In the genomic region with DNA sequence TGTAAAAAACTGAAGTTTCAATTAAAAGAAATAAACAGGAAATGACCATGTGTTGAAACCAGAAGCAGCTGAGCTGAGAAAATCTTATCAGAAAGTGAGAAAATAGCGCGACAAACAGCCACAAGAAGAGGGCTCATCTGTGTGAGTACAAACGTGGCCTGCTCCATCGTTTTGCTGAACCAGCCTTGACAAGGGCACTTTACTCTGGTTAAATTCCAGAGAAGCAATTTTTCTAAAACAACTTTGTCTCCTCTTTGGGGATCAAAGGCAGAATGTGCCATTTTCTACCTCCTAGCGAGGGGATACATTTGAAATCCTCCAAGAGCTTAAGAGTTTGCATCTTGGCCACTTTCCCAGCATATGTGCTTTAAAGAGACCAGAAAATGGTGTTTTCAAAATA, we compare ENCODE assay signal across 21 cellular contexts. TPM values are rescaled to one million over a fixed set of nuclear protein-coding genes. Genes with fewer than 3 reads are reported as not detected.
DNase-seq lines count a peak whose midpoint lies in the region; ATAC-seq, FAIRE-seq and TF ChIP-seq lines count a peak whose summit lies in the region.
"Had no signal": no experiment of that assay in that cellular context is flagged by ENCODE, and none has a peak within 500 bp of the region (broad histone marks: within the 10 kb centered on the region; RNA-seq: fewer than 3 reads in every experiment).

No MANE protein-coding gene starts in this region.

- FAIRE-seq in K562 (lab: Jason Lieb, UNC): no peak
- FAIRE-seq: GM12892 had no signal

- BruUV-seq in K562 (replicated peaks; lab: Mats Ljungman, UMichigan): no TSS peak

- peak overlapping the region; percentile 10; the same call in 1 of the 2 replicates for H3K4me2 ChIP-seq in K562 (ENCODE audit: insufficient read depth, low read length)
- H3K4me2 ChIP-seq: GM23338 had no signal

- H3K79me2 ChIP-seq in K562 (ENCODE audit: control insufficient read depth, insufficient read depth, low read length): no peaks in the 10 kb centered on the region

- TF ChIP-seq RAD21 in K562 (CRISPR knock-in tag; conservative IDR thresholded peaks at IDR 0.05 in 1 of 2, IDR thresholded peaks at IDR 0.05 in 1 of 2): 0 out of 4 replicates have a peak, but pooled peaks of 1 of the 2 experiments have one; percentile 20

- no peaks in the 10 kb centered on the region for H3K36me3 ChIP-seq in K562 (ENCODE audit: control insufficient read depth, insufficient read depth, low read length)
- H3K36me3 ChIP-seq in uterus: no peaks in the 10 kb centered on the region
- H3K36me3 ChIP-seq: heart left ventricle, transverse colon had no signal

- H3K9ac ChIP-seq in K562 (ENCODE audit: insufficient read depth in 1 of 2, low read depth in 2 of 2, low read length in 2 of 2): no peak overlapping the region

- peaks cover 27 to 29% of the 10 kb centered on the region in 2 experiments for H3K4me1 ChIP-seq in K562 (replicated peaks in 1 of 2; ENCODE audit: control insufficient read depth in 2 of 2, insufficient read depth in 2 of 2, low read length in 2 of 2)
- peaks cover 0 to 11% of the 10 kb centered on the region in 2 donors for H3K4me1 ChIP-seq in uterus

- H3K9me3 ChIP-seq in K562 (replicated peaks; ENCODE audit: control insufficient read depth, insufficient read depth, low read depth, low read length) (no peaks in the 10 kb centered on the region), uterus (no peaks in the 10 kb centered on the region)
- H3K9me3 ChIP-seq: heart left ventricle, transverse colon had no signal

- peak overlapping the region; percentile 20; the same call in 1 of the 3 replicates for H3K27ac ChIP-seq in K562 (ENCODE audit: extremely low read depth, low read depth, low read length)
- peak overlapping the region; percentile 53 to 58 for H3K27ac ChIP-seq in uterus
- H3K27ac ChIP-seq: epithelial cell of prostate had no signal

- peak overlapping the region; percentile 83 for H2AFZ ChIP-seq in K562 (ENCODE audit: low read depth, low read length)
- H2AFZ ChIP-seq: GM23338 had no signal

- POLR2A ChIA-PET in K562 (lab: Yijun Ruan, JAX): interaction anchor here (1.2 kb wide), 1 partner anchor 9 kb away, joined by 4 read pairs; no protein-coding TSS in a partner anchor

- no peak for ATAC-seq in K562
- ATAC-seq: GM23338, heart left ventricle had no signal

- no peaks in the 10 kb centered on the region for H4K20me1 ChIP-seq in K562 (replicated peaks; ENCODE audit: control insufficient read depth, insufficient read depth, low read length)

- CTCF ChIA-PET in K562 (lab: Yijun Ruan, JAX; ENCODE audit: low intra/inter-chr PET ratio): no interaction called here

- in situ Hi-C loops in K562 (cut with MboI): no loop called here

- H3K4me3 ChIP-seq in K562: no peak overlapping the region
- H3K4me3 ChIP-seq in uterus: no peak overlapping the region
- H3K4me3 ChIP-seq: GM23338, heart left ventricle, transverse colon had no signal

- DNase-seq in stimulated activated CD4-positive, alpha-beta T cell treated with anti-CD3 and anti-CD28 coated beads, Interleukin-4, amount 100 ng/mL, for 24 hours: peak; percentile 18
- no peak for DNase-seq in stimulated activated CD4-positive, alpha-beta T cell treated with anti-CD3 and anti-CD28 coated beads, Interleukin-1b, Interleukin-23, amount 100 ng/mL, for 48 hours
- DNase-seq in NAMALWA (ENCODE audit: low spot score) (peak; percentile 13), K562 (ENCODE audit: extremely low read depth in 1 of 4, low spot score in 3 of 4) (peak in 1 of 4 experiments; percentile 24), uterus (no peak), pons (ENCODE audit: low spot score) (no peak), NCI-H2029 (lab: John Stamatoyannopoulos, UW) (no peak), COLO668 (lab: John Stamatoyannopoulos, UW; ENCODE audit: unreplicated experiment) (no peak)
- DNase-seq: activated CD8-positive, alpha-beta memory T cell treated with anti-CD3 and anti-CD28 coated beads, Interleukin-2, amount 50 U/mL, for 48 hours; heart left ventricle; kidney glomerular epithelial cell; NCI-H187; NCI-H524 treated with DMSO at 0.1 percent for 48 hours; stimulated activated CD4-positive, alpha-beta T cell treated with anti-CD3 and anti-CD28 coated beads, Interleukin-15, amount 100 ng/mL, for 24 hours; T1000; transverse colon had no signal

- no peak for TF ChIP-seq CTCF in K562 (IDR thresholded peaks at IDR 0.05 in 2 of 3, conservative IDR thresholded peaks at IDR 0.05 in 1 of 3; ENCODE audit: insufficient read depth in 2 of 3, low read depth in 1 of 3, low read length in 3 of 3)
- TF ChIP-seq CTCF in uterus (IDR thresholded peaks at IDR 0.05): no peak

- peaks cover 2% of the 10 kb centered on the region for H3K9me1 ChIP-seq in K562 (ENCODE audit: control insufficient read depth, insufficient read depth, low read length)

- TF ChIP-seq POLR2A in K562 (conservative IDR thresholded peaks at IDR 0.05) (no peak), uterus (IDR thresholded peaks at IDR 0.05) (no peak)

- intact Hi-C loops in K562 (cut with micrococcal nuclease) (no loop called here), uterus (cut with DNase I; ENCODE audit: low total_unique reads) (no loop called here)

- no peak for TF ChIP-seq EP300 in K562 (IDR thresholded peaks at IDR 0.05; ENCODE audit: low read length)

- WGBS in K562 (ENCODE audit: insufficient coverage, low coverage, missing lambda C conversion rate): 31% methylated on average over 5 of the region's 5 CpGs

- H3K27me3 ChIP-seq in K562 (ENCODE audit: control insufficient read depth in 2 of 2, insufficient read depth in 2 of 2, low read length in 2 of 2) (peaks cover 0 to 5% of the 10 kb centered on the region in 2 experiments; a peak in 1 of 5 replicates), uterus (no peaks in the 10 kb centered on the region)
- H3K27me3 ChIP-seq: transverse colon had no signal

TF ChIP-seq in K562, 482 proteins besides CTCF, POLR2A, EP300 and RAD21 (continues in another document):
- TF ChIP-seq HOXB6 (CRISPR knock-in tag; IDR thresholded peaks at IDR 0.05; ENCODE audit: borderline replicate concordance) (peak; percentile 65; the same call in 1 of the 2 replicates), RHOXF2B (CRISPR knock-in tag; conservative IDR thresholded peaks at IDR 0.05) (no peak), NFIX (CRISPR knock-in tag; IDR thresholded peaks at IDR 0.05; ENCODE audit: low read depth) (no peak), SMAD3 (CRISPR knock-in tag; conservative IDR thresholded peaks at IDR 0.05) (0 out of 2 replicates have a peak, but pooled peaks have one; percentile 28), SMAD4 (CRISPR knock-in tag; conservative IDR thresholded peaks at IDR 0.05) (peak; percentile 34; the same call in 1 of the 2 replicates), ERF (CRISPR knock-in tag; IDR thresholded peaks at IDR 0.05) (0 out of 2 replicates have a peak, but pooled peaks have one; percentile 50), L3MBTL2 (IDR thresholded peaks at IDR 0.05) (peak; percentile 35; the same call in 1 of the 2 replicates), NR4A1 (CRISPR knock-in tag; IDR thresholded peaks at IDR 0.05) (no peak), NR4A1 (tag; IDR thresholded peaks at IDR 0.05) (peak; percentile 51; the same call in 1 of the 2 replicates)
- TF ChIP-seq, protein P1, sequence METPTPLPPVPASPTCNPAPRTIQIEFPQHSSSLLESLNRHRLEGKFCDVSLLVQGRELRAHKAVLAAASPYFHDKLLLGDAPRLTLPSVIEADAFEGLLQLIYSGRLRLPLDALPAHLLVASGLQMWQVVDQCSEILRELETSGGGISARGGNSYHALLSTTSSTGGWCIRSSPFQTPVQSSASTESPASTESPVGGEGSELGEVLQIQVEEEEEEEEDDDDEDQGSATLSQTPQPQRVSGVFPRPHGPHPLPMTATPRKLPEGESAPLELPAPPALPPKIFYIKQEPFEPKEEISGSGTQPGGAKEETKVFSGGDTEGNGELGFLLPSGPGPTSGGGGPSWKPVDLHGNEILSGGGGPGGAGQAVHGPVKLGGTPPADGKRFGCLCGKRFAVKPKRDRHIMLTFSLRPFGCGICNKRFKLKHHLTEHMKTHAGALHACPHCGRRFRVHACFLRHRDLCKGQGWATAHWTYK (CRISPR knock-in tag; IDR thresholded peaks at IDR 0.05): 0 out of 2 replicates have a peak, but pooled peaks have one; percentile 40
- TF ChIP-seq, protein P2, sequence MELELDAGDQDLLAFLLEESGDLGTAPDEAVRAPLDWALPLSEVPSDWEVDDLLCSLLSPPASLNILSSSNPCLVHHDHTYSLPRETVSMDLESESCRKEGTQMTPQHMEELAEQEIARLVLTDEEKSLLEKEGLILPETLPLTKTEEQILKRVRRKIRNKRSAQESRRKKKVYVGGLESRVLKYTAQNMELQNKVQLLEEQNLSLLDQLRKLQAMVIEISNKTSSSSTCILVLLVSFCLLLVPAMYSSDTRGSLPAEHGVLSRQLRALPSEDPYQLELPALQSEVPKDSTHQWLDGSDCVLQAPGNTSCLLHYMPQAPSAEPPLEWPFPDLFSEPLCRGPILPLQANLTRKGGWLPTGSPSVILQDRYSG (tag; conservative IDR thresholded peaks at IDR 0.05; ENCODE audit: low read depth): peak; percentile 59; the same call in 1 of the 2 replicates

RNA-seq across cellular contexts. Expression of a gene that starts 51.3 kb away (rescaled TPM):
- not detected in 2 replicates for total RNA-seq in K562 (2011; cell fraction: chromatin; rRNA removed; ENCODE audit: low replicate concordance)
- total RNA-seq in K562 (2011; cell fraction: nucleolus; rRNA removed): 0.17 TPM in 1 of 2 replicates, not detected in the other
- not detected in 2 replicates for total RNA-seq in K562 (2011; cell fraction: nucleoplasm; rRNA removed)
- total RNA-seq in K562 (2014; rRNA removed) (not detected in 2 replicates), K562 (2014; rRNA removed; fragmentation: Illumina TruSeq; extraction: Trizol) (not detected in 2 replicates), K562 (2015; rRNA removed; fragmentation: Illumina TruSeq; extraction: Trizol) (not detected in 2 replicates), K562 (2021) (0.04 TPM in 1 of 2 replicates, not detected in the other), uterus (1 to 10 TPM; 3.1 to 9.8 (median 4.5) TPM)
- polyA plus RNA-seq in K562 (2011; rRNA removed) (not detected in 2 replicates), K562 (2014; fragmentation: Illumina TruSeq; extraction: Trizol) (not detected in 2 replicates), K562 (2014; fragmentation: Nextera tagmentation; extraction: Ambion mirVana) (not detected), K562 (2014; rRNA removed) (not detected in 2 replicates)
- not detected in 2 replicates for polyA plus RNA-seq in K562 (2011; cell fraction: cytosol; rRNA removed)
- not detected in 2 replicates for polyA plus RNA-seq in K562 (2011; cell fraction: nucleus; rRNA removed)
- 0.31 and 0.54 TPM in 2 replicates for polyA plus RNA-seq in K562 (2012)
- polyA minus RNA-seq in K562 (2011; rRNA and poly(A)+ RNA removed): not detected in 2 replicates
- 0.57 TPM in 1 of 2 replicates, not detected in the other for polyA minus RNA-seq in K562 (2011; cell fraction: cytosol; rRNA and poly(A)+ RNA removed)
- 0.11 TPM in 1 of 2 replicates, not detected in the other for polyA minus RNA-seq in K562 (2011; cell fraction: nucleus; rRNA and poly(A)+ RNA removed)
- total RNA-seq: RPMI7951 had no signal
- polyA plus RNA-seq: IgD-negative memory B cell had no signal

Comparison
In these comparisons a context has a peak if more than half of its experiments do, and no peak if none do; other contexts are left out.
1. DNase-seq: peak in stimulated activated CD4-positive, alpha-beta T cell treated with anti-CD3 and anti-CD28 coated beads, Interleukin-4, amount 100 ng/mL, for 24 hours (single experiment) and NAMALWA (single experiment); none in stimulated activated CD4-positive, alpha-beta T cell treated with anti-CD3 and anti-CD28 coated beads, Interleukin-1b, Interleukin-23, amount 100 ng/mL, for 48 hours (single experiment), uterus (0 of 2), pons (single experiment), NCI-H2029 (single experiment) and COLO668 (single experiment).